In the genomic region with DNA sequence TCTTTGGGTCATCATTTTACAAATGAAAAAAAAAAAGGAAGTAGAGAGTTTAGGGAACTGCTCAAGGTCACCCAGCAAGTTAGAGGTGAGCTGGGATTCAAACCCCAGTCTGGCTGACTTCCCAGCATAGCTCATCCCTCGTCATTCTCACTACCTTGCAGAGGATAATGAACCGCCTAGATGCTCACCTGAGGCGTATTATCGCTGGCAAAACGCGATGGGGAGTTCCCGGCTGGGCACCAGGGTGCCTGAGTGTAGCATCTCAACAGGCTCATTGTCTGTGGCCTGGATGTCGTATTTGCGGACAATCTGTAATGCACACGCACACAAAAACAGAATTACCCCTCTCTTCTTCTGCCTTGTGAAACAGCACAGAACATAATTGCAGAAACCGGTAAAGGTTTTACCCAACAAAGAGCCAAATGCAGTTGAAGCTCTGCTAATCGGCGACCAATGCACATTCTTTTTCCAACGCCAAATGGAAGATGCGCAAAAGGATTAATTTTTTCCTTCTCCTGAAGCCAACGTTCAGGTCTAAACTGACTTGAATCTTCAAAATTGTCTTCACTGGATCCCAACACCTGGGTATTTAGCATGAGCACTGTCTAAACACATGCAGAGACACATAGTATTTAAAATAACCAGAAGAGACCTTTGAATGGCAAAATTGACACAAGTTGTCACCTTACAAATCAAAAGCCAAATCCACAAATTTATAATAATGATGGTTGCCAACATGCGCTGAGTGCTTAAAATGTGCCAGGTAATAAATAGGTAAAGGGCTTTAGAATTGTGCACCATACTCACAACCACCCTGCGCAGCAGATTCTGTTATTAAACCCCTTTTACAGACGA, we compare ENCODE assay signal across 31 cellular contexts. TPM values are rescaled to one million over a fixed set of nuclear protein-coding genes. Genes with fewer than 3 reads are reported as not detected.
"Had no signal": no experiment of that assay in that cellular context is flagged by ENCODE, and none has a peak within 500 bp of the region (broad histone marks: within the 10 kb centered on the region; RNA-seq: fewer than 3 reads in every experiment).

No MANE protein-coding gene starts in this region.

- H3K4me3 ChIP-seq: ascending aorta, breast epithelium, coronary artery, dorsolateral prefrontal cortex had no signal

- H3K27ac ChIP-seq: ascending aorta, breast epithelium, coronary artery, dorsolateral prefrontal cortex had no signal

- H3K4me3 Mint-ChIP-seq: activated CD4-positive, alpha-beta memory T cell treated with anti-CD3 and anti-CD28 coated beads for 36 hours; activated CD4-positive, alpha-beta T cell treated with anti-CD3 and anti-CD28 coated beads for 36 hours; activated CD4-positive, alpha-beta T cell treated with anti-CD3 and anti-CD28 coated beads, Interleukin-2, amount 10 ng/mL, durations not matched to agents 24 days and 14 days; activated CD8-positive, alpha-beta memory T cell treated with anti-CD3 and anti-CD28 coated beads, Interleukin-2, amount 10 ng/mL, durations not matched to agents 7 days and 5 days; activated CD8-positive, alpha-beta T cell treated with anti-CD3 and anti-CD28 coated beads, Interleukin-2, amount 10 ng/mL, durations not matched to agents 7 days and 5 days; activated naive CD4-positive, alpha-beta T cell treated with anti-CD3 and anti-CD28 coated beads, Interleukin-2, amount 10 ng/mL, durations not matched to agents 7 days and 5 days; activated naive CD8-positive, alpha-beta T cell treated with anti-CD3 and anti-CD28 coated beads, Interleukin-2, amount 10 ng/mL, durations not matched to agents 7 days and 5 days; activated T-helper 1 cell treated with anti-CD3 and anti-CD28 coated beads, Interleukin-12 subunit alpha, Interleukin-12 subunit beta, Interleukin-2, Interleukin-4 antibody, amounts not matched to agents 30 ng/mL and 10 ng/mL and 1 ng/mL, durations not matched to agents 14 hours and 24 hours and 36 hours; brain; central memory CD8-positive, alpha-beta T cell; dendritic cell treated with granulocyte-macrophage colony-stimulating factor and Interleukin-4, amounts not matched to agents 40 ng/mL and 50 ng/mL, for 4 days; endodermal cell had no signal

- H3K4me1 ChIP-seq: ascending aorta, breast epithelium had no signal

- H3K27ac Mint-ChIP-seq: activated CD4-positive, alpha-beta memory T cell treated with anti-CD3 and anti-CD28 coated beads for 36 hours; activated CD4-positive, alpha-beta T cell treated with anti-CD3 and anti-CD28 coated beads for 36 hours; activated CD4-positive, alpha-beta T cell treated with anti-CD3 and anti-CD28 coated beads, Interleukin-2, amount 10 ng/mL, durations not matched to agents 24 days and 14 days; activated CD8-positive, alpha-beta memory T cell treated with anti-CD3 and anti-CD28 coated beads, Interleukin-2, amount 10 ng/mL, durations not matched to agents 7 days and 5 days; activated CD8-positive, alpha-beta T cell treated with anti-CD3 and anti-CD28 coated beads, Interleukin-2, amount 10 ng/mL, durations not matched to agents 7 days and 5 days; activated naive CD4-positive, alpha-beta T cell treated with anti-CD3 and anti-CD28 coated beads, Interleukin-2, amount 10 ng/mL, durations not matched to agents 7 days and 5 days; activated naive CD4-positive, alpha-beta T cell treated with anti-CD3 and anti-CD28 coated beads, Interleukin-2, amount 50 U/mL, for 72 hours; activated naive CD8-positive, alpha-beta T cell treated with anti-CD3 and anti-CD28 coated beads, Interleukin-2, amount 10 ng/mL, durations not matched to agents 7 days and 5 days; activated T-helper 1 cell treated with anti-CD3 and anti-CD28 coated beads, Interleukin-12 subunit alpha, Interleukin-12 subunit beta, Interleukin-2, Interleukin-4 antibody, amounts not matched to agents 30 ng/mL and 10 ng/mL and 1 ng/mL, durations not matched to agents 14 hours and 24 hours and 36 hours; activated T-helper 2 cell treated with anti-CD3 and anti-CD28 coated beads, Interferon-gamma antibody, Interleukin-2, Interleukin-4, amounts not matched to agents 10 μg/mL and 5 μg/mL and 100 μg/mL, durations not matched to agents 14 hours and 24 hours and 36 hours; brain; dendritic cell treated with granulocyte-macrophage colony-stimulating factor and Interleukin-4, amounts not matched to agents 40 ng/mL and 50 ng/mL, for 4 days; endodermal cell had no signal

- DNase-seq: activated CD4-positive, alpha-beta memory T cell treated with anti-CD3 and anti-CD28 coated beads for 36 hours; activated CD4-positive, alpha-beta T cell treated with anti-CD3 and anti-CD28 coated beads for 36 hours; activated CD4-positive, alpha-beta T cell treated with anti-CD3 and anti-CD28 coated beads, Interleukin-2, amount 10 ng/mL, durations not matched to agents 24 days and 14 days; activated CD4-positive, CD25-positive, alpha-beta regulatory T cell; activated CD4-positive, CD25-positive, alpha-beta regulatory T cell treated with anti-CD3 and anti-CD28 coated beads, Interleukin-2, amount 50 U/mL, for 72 hours; activated CD8-positive, alpha-beta memory T cell treated with anti-CD3 and anti-CD28 coated beads, Interleukin-2, amount 10 ng/mL, durations not matched to agents 7 days and 5 days; activated CD8-positive, alpha-beta memory T cell treated with anti-CD3 and anti-CD28 coated beads, Interleukin-2, amount 50 U/mL, for 4 hours; activated CD8-positive, alpha-beta T cell treated with anti-CD3 and anti-CD28 coated beads, Interleukin-2, amount 10 ng/mL, durations not matched to agents 7 days and 5 days; activated effector memory CD4-positive, alpha-beta T cell treated with anti-CD3 and anti-CD28 coated beads, Interleukin-2, amount 50 U/mL, for 16 hours; activated naive CD4-positive, alpha-beta T cell treated with anti-CD3 and anti-CD28 coated beads, Interleukin-2, amount 10 ng/mL, durations not matched to agents 7 days and 5 days; activated naive CD8-positive, alpha-beta T cell treated with anti-CD3 and anti-CD28 coated beads, Interleukin-2, amount 10 ng/mL, durations not matched to agents 7 days and 5 days; activated T-cell treated with anti-CD3 and anti-CD28 coated beads, Interleukin-2, amount 50 U/mL, for 1 hour; activated T-cell treated with anti-CD3 and anti-CD28 coated beads, Interleukin-2, amount 50 U/mL, for 48 hours; dorsolateral prefrontal cortex; effector memory CD4-positive, alpha-beta T cell; endodermal cell; foreskin fibroblast; head of caudate nucleus; hypothalamus had no signal

- H3K9me3 ChIP-seq: ascending aorta, breast epithelium had no signal

- H3K27me3 ChIP-seq: ascending aorta, breast epithelium had no signal

- H3K36me3 ChIP-seq: ascending aorta, breast epithelium had no signal

- H3K4me1 Mint-ChIP-seq: activated CD4-positive, alpha-beta T cell treated with anti-CD3 and anti-CD28 coated beads for 36 hours; activated CD4-positive, alpha-beta T cell treated with anti-CD3 and anti-CD28 coated beads, Interleukin-2, amount 10 ng/mL, durations not matched to agents 24 days and 14 days; activated CD8-positive, alpha-beta memory T cell treated with anti-CD3 and anti-CD28 coated beads, Interleukin-2, amount 10 ng/mL, durations not matched to agents 7 days and 5 days; activated naive CD4-positive, alpha-beta T cell treated with anti-CD3 and anti-CD28 coated beads, Interleukin-2, amount 10 ng/mL, durations not matched to agents 7 days and 5 days; activated naive CD8-positive, alpha-beta T cell treated with anti-CD3 and anti-CD28 coated beads, Interleukin-2, amount 10 ng/mL, durations not matched to agents 7 days and 5 days; brain; central memory CD8-positive, alpha-beta T cell; endodermal cell had no signal

- H3K9me3 Mint-ChIP-seq: activated CD4-positive, alpha-beta memory T cell treated with anti-CD3 and anti-CD28 coated beads for 36 hours; activated CD4-positive, alpha-beta T cell treated with anti-CD3 and anti-CD28 coated beads, Interleukin-2, amount 10 ng/mL, durations not matched to agents 24 days and 14 days; activated naive CD4-positive, alpha-beta T cell treated with anti-CD3 and anti-CD28 coated beads, Interleukin-2, amount 10 ng/mL, durations not matched to agents 7 days and 5 days; activated naive CD4-positive, alpha-beta T cell treated with anti-CD3 and anti-CD28 coated beads, Interleukin-2, amount 50 U/mL, for 72 hours; activated naive CD8-positive, alpha-beta T cell treated with anti-CD3 and anti-CD28 coated beads, Interleukin-2, amount 10 ng/mL, durations not matched to agents 7 days and 5 days; activated T-helper 1 cell treated with anti-CD3 and anti-CD28 coated beads, Interleukin-12 subunit alpha, Interleukin-12 subunit beta, Interleukin-2, Interleukin-4 antibody, amounts not matched to agents 30 ng/mL and 10 ng/mL and 1 ng/mL, durations not matched to agents 14 hours and 24 hours and 36 hours; activated T-helper 2 cell treated with anti-CD3 and anti-CD28 coated beads, Interferon-gamma antibody, Interleukin-2, Interleukin-4, amounts not matched to agents 10 μg/mL and 5 μg/mL and 100 μg/mL, durations not matched to agents 14 hours and 24 hours and 36 hours; brain; central memory CD8-positive, alpha-beta T cell; dendritic cell treated with granulocyte-macrophage colony-stimulating factor and Interleukin-4, amounts not matched to agents 40 ng/mL and 50 ng/mL, for 4 days; endodermal cell had no signal

- H3K36me3 Mint-ChIP-seq: activated CD4-positive, alpha-beta memory T cell treated with anti-CD3 and anti-CD28 coated beads for 36 hours; activated CD8-positive, alpha-beta memory T cell treated with anti-CD3 and anti-CD28 coated beads, Interleukin-2, amount 10 ng/mL, durations not matched to agents 7 days and 5 days; activated naive CD4-positive, alpha-beta T cell treated with anti-CD3 and anti-CD28 coated beads, Interleukin-2, amount 10 ng/mL, durations not matched to agents 7 days and 5 days; activated naive CD4-positive, alpha-beta T cell treated with anti-CD3 and anti-CD28 coated beads, Interleukin-2, amount 50 U/mL, for 72 hours; activated naive CD8-positive, alpha-beta T cell treated with anti-CD3 and anti-CD28 coated beads, Interleukin-2, amount 10 ng/mL, durations not matched to agents 7 days and 5 days; brain had no signal

- FAIRE-seq: frontal cortex had no signal

- ATAC-seq: activated CD4-positive, alpha-beta T cell treated with anti-CD3 and anti-CD28 coated beads for 36 hours; activated CD8-positive, alpha-beta memory T cell treated with anti-CD3 and anti-CD28 coated beads, Interleukin-2, amount 10 ng/mL, durations not matched to agents 7 days and 5 days; activated CD8-positive, alpha-beta T cell treated with anti-CD3 and anti-CD28 coated beads, Interleukin-2, amount 10 ng/mL, durations not matched to agents 7 days and 5 days; activated naive CD4-positive, alpha-beta T cell treated with anti-CD3 and anti-CD28 coated beads, Interleukin-2, amount 50 U/mL, for 72 hours; esophagus mucosa had no signal

RNA-seq across cellular contexts. Expression of a gene that starts 16.6 kb away (rescaled TPM):
- total RNA-seq: activated CD4-positive, alpha-beta T cell treated with anti-CD3 and anti-CD28 coated beads, Interleukin-2, amount 10 ng/mL, durations not matched to agents 24 days and 14 days; activated CD8-positive, alpha-beta memory T cell treated with anti-CD3 and anti-CD28 coated beads, Interleukin-2, amount 10 ng/mL, durations not matched to agents 7 days and 5 days; activated CD8-positive, alpha-beta T cell treated with anti-CD3 and anti-CD28 coated beads, Interleukin-2, amount 10 ng/mL, durations not matched to agents 7 days and 5 days; activated naive CD4-positive, alpha-beta T cell treated with anti-CD3 and anti-CD28 coated beads, Interleukin-2, amount 50 U/mL, for 72 hours; activated T-helper 1 cell treated with anti-CD3 and anti-CD28 coated beads, Interleukin-12 subunit alpha, Interleukin-12 subunit beta, Interleukin-2, Interleukin-4 antibody, amounts not matched to agents 30 ng/mL and 10 ng/mL and 1 ng/mL, durations not matched to agents 14 hours and 24 hours and 36 hours; activated T-helper 2 cell treated with anti-CD3 and anti-CD28 coated beads, Interferon-gamma antibody, Interleukin-2, Interleukin-4, amounts not matched to agents 10 μg/mL and 5 μg/mL and 100 μg/mL, durations not matched to agents 14 hours and 24 hours and 36 hours; ascending aorta; cardiac septum had no signal
